8 cellular contexts compared by ENCODE assay signal in the genomic region with DNA sequence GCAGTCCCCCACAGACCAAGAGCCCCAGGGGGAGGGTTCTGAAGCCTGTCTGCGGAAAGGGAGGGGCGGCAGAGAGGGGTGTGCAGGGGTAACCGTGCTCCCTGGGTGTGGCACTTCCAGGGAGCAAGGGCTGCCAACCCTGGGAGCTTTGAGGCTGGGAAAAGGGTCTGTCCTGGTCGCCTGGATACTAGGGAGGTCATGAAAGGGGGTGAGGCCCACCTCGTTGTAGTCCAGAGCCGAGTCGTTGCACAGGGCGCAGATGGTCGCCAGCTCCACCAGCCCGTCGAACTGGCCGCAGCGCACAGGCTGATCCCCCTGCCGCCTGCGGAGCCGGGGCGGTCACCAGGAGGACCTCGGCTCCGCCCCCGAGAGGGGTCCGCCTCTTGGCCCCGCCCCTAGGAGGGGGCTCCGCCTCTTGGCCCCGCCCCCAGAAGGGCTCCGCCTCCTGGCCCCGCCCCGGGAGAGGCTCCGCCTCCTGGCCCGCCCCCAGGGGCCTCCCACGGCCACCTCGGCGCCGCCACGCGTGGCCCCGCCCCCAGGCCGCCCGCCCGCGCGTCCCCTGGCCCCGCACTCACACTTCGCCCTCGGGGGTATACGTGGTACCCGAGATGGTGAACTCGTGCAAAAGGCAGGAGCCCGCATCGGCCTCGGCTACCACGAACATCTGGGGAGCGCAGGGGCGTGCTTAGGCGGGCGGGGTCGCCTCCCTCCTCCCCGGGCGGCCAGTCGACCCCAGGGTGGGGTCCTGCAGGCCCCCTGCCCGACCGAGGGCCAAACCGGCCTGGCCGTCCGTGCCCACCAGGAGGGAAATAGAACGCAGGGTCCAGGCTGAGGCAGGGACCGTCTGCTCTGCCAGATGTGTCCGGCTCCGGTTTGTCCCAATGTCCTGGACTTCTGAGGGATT. TPM values are rescaled to one million over a fixed set of nuclear protein-coding genes. Genes with fewer than 3 reads are reported as not detected.
DNase-seq lines count a peak whose midpoint lies in the region; ATAC-seq and TF ChIP-seq lines count a peak whose summit lies in the region.

No MANE protein-coding gene starts in this region.

- no peak overlapping the region for H3K27ac ChIP-seq in AG04450 (ENCODE audit: low read depth, low read length)

- POLR2A ChIA-PET in AG04450 (lab: Yijun Ruan, JAX), result no interaction called here

- no peaks in the 10 kb centered on the region; the same call in 1 of the 2 replicates for H3K9me3 ChIP-seq in AG04450 (ENCODE audit: control insufficient read depth, insufficient read depth, low read length)

- peaks cover 2% of the 10 kb centered on the region for H3K4me1 Mint-ChIP-seq in progenitor cell of endocrine pancreas (ENCODE audit: low read depth)

- TF ChIP-seq CTCF in AG04450 (IDR thresholded peaks at IDR 0.05; ENCODE audit: low read depth, low read length), result no peak
- no peak for TF ChIP-seq CTCF in progenitor cell of endocrine pancreas (IDR thresholded peaks at IDR 0.05; ENCODE audit: unreplicated experiment)

- H3K36me3 Mint-ChIP-seq in progenitor cell of endocrine pancreas (ENCODE audit: insufficient read depth), result no peaks in the 10 kb centered on the region

- peaks cover 21% of the 10 kb centered on the region for H3K27me3 Mint-ChIP-seq in progenitor cell of endocrine pancreas

- CTCF ChIA-PET in AG04450 (lab: Charles Lee), result interaction anchor here (0.6 kb wide), 1 partner anchor 479 kb away, joined by 6 read pairs; no protein-coding TSS in a partner anchor

- no peak overlapping the region for H3K27ac Mint-ChIP-seq in progenitor cell of endocrine pancreas

- no peak overlapping the region for H3K4me3 Mint-ChIP-seq in progenitor cell of endocrine pancreas (ENCODE audit: low read depth)

- ATAC-seq in HG03469 (IDR thresholded peaks at IDR 0.05; ENCODE audit: unreplicated experiment), result no peak
- ATAC-seq in GM21576 (IDR thresholded peaks at IDR 0.05; ENCODE audit: unreplicated experiment), result no peak

- H3K4me3 ChIP-seq in AG04450 (ENCODE audit: low read depth, low read length), result peak overlapping the region; percentile 53

- H3K9me3 Mint-ChIP-seq in progenitor cell of endocrine pancreas (ENCODE audit: low read depth), result no peaks in the 10 kb centered on the region

- no peaks in the 10 kb centered on the region for H3K27me3 ChIP-seq in AG04450 (ENCODE audit: control insufficient read depth, insufficient read depth, low read length)

- no peak for DNase-seq in AG04450 (ENCODE audit: low read depth, low spot score)
- DNase-seq in HPDE6-E6E7 (ENCODE audit: extremely low spot score), result peak; percentile 29
- DNase-seq in activated effector memory CD4-positive, alpha-beta T cell treated with Interleukin-2 at 50 U/mL for 16 hours, result peak; percentile 5
- DNase-seq in glomerular visceral epithelial cell (ENCODE audit: extremely low spot score), result peak; percentile 64
- peak; percentile 77 for DNase-seq in progenitor cell of endocrine pancreas (ENCODE audit: low spot score, unreplicated experiment)
- DNase-seq in HT-29 (ENCODE audit: low spot score), result no peak

RNA-seq across cellular contexts. Expression of a gene that starts 19.5 kb away (rescaled TPM):
- polyA plus RNA-seq in AG04450 (2011; rRNA removed), result 0.46 and 0.48 TPM in 2 replicates
- 0.70 and 0.92 TPM in 2 replicates for polyA minus RNA-seq in AG04450 (2011; rRNA and poly(A)+ RNA removed)
- total RNA-seq in progenitor cell of endocrine pancreas, result 54.0 and 59.2 TPM in 2 replicates
- total RNA-seq in HT-29 (2014; rRNA removed; shearing (Covaris generic)), result 10.9 and 13.7 TPM in 2 replicates

RNA-seq across cellular contexts. Expression of a gene that starts 28.5 kb away (rescaled TPM):
- 0.05 TPM in 1 of 2 replicates, not detected in the other for polyA plus RNA-seq in AG04450 (2011; rRNA removed)
- polyA minus RNA-seq in AG04450 (2011; rRNA and poly(A)+ RNA removed), result not detected in 2 replicates
- total RNA-seq in progenitor cell of endocrine pancreas, result 0.19 and 0.60 TPM in 2 replicates
- 0.03 TPM in 1 of 2 replicates, not detected in the other for total RNA-seq in HT-29 (2014; rRNA removed; shearing (Covaris generic))

RNA-seq across cellular contexts. Expression of a gene that starts 51.9 kb away (rescaled TPM):
- polyA plus RNA-seq in AG04450 (2011; rRNA removed), result 2.8 and 3.3 TPM in 2 replicates
- polyA minus RNA-seq in AG04450 (2011; rRNA and poly(A)+ RNA removed), result 4.7 and 4.8 TPM in 2 replicates
- 3.3 and 3.6 TPM in 2 replicates for total RNA-seq in progenitor cell of endocrine pancreas
- total RNA-seq in HT-29 (2014; rRNA removed; shearing (Covaris generic)), result 6.2 TPM in 2 replicates

Comparison
In these comparisons a context has a peak if more than half of its experiments do, and no peak if none do; other contexts are left out.
1. DNase-seq: peak in HPDE6-E6E7 (single experiment), activated effector memory CD4-positive, alpha-beta T cell treated with Interleukin-2 at 50 U/mL for 16 hours (single experiment), glomerular visceral epithelial cell (single experiment) and progenitor cell of endocrine pancreas (single experiment); none in AG04450 (single experiment) and HT-29 (single experiment).